In the genomic region with DNA sequence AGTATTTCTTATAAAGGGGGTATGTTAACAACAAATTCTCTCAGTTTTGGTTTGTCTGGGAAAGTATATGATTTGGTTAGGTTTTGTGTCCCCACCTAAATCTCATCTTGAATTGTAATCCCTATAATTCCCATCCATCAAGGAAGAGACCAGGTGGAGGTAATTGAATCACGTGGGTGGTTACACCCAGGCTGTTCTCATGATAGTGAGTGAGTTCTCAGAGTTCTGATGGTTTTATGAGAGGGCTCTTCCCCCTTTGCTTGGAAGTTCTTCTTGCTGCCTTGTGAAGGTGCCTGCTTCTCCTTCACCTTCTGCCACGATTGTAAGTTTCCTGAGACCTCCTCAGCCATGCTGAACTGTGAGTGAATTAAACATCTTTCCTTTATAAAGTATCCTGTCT, we compare ENCODE assay signal across 27 cellular contexts.
"Had no signal": no experiment of that assay in that cellular context is flagged by ENCODE, and none has a peak within 500 bp of the region (broad histone marks: within the 10 kb centered on the region; RNA-seq: fewer than 3 reads in every experiment).

No MANE protein-coding gene starts in this region.

- FAIRE-seq: islet of Langerhans, kidney, pancreas had no signal

- H3K36me3 ChIP-seq: left ventricle myocardium inferior, pancreas, prostate gland, sigmoid colon, tibial nerve, upper lobe of left lung, vagina had no signal

- H3K9me3 ChIP-seq: pancreas, prostate gland, sigmoid colon, upper lobe of left lung, vagina had no signal

- H3K4me1 ChIP-seq: left ventricle myocardium inferior, pancreas, prostate gland, sigmoid colon, upper lobe of left lung, vagina had no signal

- H3K27me3 ChIP-seq: pancreas, sigmoid colon, tibial nerve, upper lobe of left lung, vagina had no signal

- DNase-seq: hypothalamus; immature natural killer cell; kidney; left ventricle myocardium inferior; mesendoderm; naive thymus-derived CD4-positive, alpha-beta T cell; nucleus accumbens; pancreas; posterior cingulate gyrus; right cardiac atrium; sigmoid colon; stimulated activated CD4-positive, alpha-beta T cell treated with anti-CD3 and anti-CD28 coated beads, Interleukin-1b, Interleukin-23, amount 100 ng/mL, for 48 hours; stimulated activated CD4-positive, alpha-beta T cell treated with anti-CD3 and anti-CD28 coated beads, Interleukin-2, amount 100 ng/mL, for 48 hours; stimulated activated CD4-positive, alpha-beta T cell treated with anti-CD3 and anti-CD28 coated beads, Interleukin-4, amount 100 ng/mL, for 4 hours; stimulated activated CD8-positive, alpha-beta memory T cell treated with anti-CD3 and anti-CD28 coated beads, Interleukin-4, amount 100 ng/mL, for 48 hours; stimulated activated naive CD4-positive, alpha-beta T cell treated with Interleukin-2 at 50 U/mL for 16 hours; stimulated activated naive CD8-positive, alpha-beta T cell treated with anti-CD3 and anti-CD28 coated beads, Interleukin-15, amount 100 ng/mL, for 72 hours; substantia nigra had no signal

- ATAC-seq: naive thymus-derived CD4-positive, alpha-beta T cell; natural killer cell treated with Interleukin-12 subunit alpha and Interleukin-12 subunit beta and Interleukin-15 and Interleukin-18, amount 100 ng/mL, for 72 hours; pancreas; right cardiac atrium; stimulated activated memory B cell treated with anti-CD40 and anti-IgM and Interleukin-4, amounts not matched to agents 10 μg/mL and 1 μg/mL and 100 μg/mL, for 72 hours; stimulated activated naive CD8-positive, alpha-beta T cell treated with anti-CD3 and anti-CD28 coated beads, Interleukin-15, amount 100 ng/mL, for 72 hours had no signal

- H3K27ac ChIP-seq: left ventricle myocardium inferior, pancreas, prostate gland, sigmoid colon, tibial nerve, upper lobe of left lung, vagina had no signal

- H3K4me3 ChIP-seq: left ventricle myocardium inferior, lung, pancreas, prostate gland, sigmoid colon, smooth muscle cell, tibial nerve, upper lobe of left lung, vagina had no signal
